ENCODE assay signal across 8 cellular contexts in the genomic region with DNA sequence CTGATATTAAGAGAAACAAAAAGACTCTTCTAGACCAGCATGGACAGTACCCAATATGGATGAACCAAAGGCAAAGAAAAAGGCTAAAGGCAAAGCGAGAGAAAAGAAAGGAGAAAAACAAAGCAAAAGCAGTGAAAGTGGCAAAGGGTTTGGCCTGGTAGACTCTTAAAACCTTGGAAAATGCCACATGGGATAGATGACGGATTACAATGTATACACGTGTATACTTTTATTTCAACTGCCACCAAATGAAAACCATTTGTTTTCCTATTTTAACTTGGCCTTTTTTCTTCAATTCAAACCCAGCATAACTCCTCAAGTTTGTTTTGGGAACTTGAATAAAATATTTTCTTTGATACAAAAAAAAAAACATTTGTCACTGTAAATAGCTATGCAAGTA.
A peak's percentile ranks its signal among the peaks of the same experiment; 100 is the strongest.
DNase-seq lines count a peak whose midpoint lies in the region; ATAC-seq, FAIRE-seq and TF ChIP-seq lines count a peak whose summit lies in the region.
"Not testable (repeated sequence)": the region's sequence is repeated elsewhere in the genome, so short reads cannot be mapped to it uniquely, and the experiment has no call there.

No MANE protein-coding gene starts in this region.

- WGBS in gastroesophageal sphincter (ENCODE audit: low coverage in 1 of 2), 2 donors: 78 to 92% methylated on average over 2 to 3 of the region's 3 CpGs
- 13% methylated on average over 3 of the region's 3 CpGs for WGBS in HepG2 (ENCODE audit: low lambda C conversion rate)
- 94 to 95% methylated on average over 3 of the region's 3 CpGs for WGBS in sigmoid colon, 2 donors
- 88 to 89% methylated on average over 3 of the region's 3 CpGs for WGBS in transverse colon (ENCODE audit: low coverage in 1 of 2), 2 donors

- in situ Hi-C loops in HepG2 (cut with HindIII; ENCODE audit: extremely low pct_ligation_motif_present, low pct_unique_long_range_greater_than_20kb); transverse colon (cut with MboI; ENCODE audit: low pct_ligation_motif_present in 1 of 4, low pct_unique_long_range_greater_than_20kb in 1 of 4, low sequenced_read_pairs in 3 of 4): not testable (repeated sequence)

- not testable (repeated sequence) for H3K9me3 ChIP-seq in gastroesophageal sphincter; HepG2 (ENCODE audit: low read length); sigmoid colon; stomach smooth muscle (ENCODE audit: control insufficient read depth in 2 of 2, low read length in 2 of 2); thoracic aorta; transverse colon; uterus

- CTCF ChIA-PET in MCF 10A (lab: Yijun Ruan, JAX); HepG2 (lab: Yijun Ruan, JAX; ENCODE audit: low intra/inter-chr PET ratio, low total read pairs): not testable (repeated sequence)

- DNase-seq in MCF 10A (ENCODE audit: unreplicated experiment); HepG2 (ENCODE audit: low spot score); sigmoid colon; thoracic aorta (ENCODE audit: low spot score); transverse colon; uterus: not testable (repeated sequence)

- H3K4me1 Mint-ChIP-seq in MCF 10A (ENCODE audit: insufficient read depth, unreplicated experiment): peaks cover 33% of the 10 kb centered on the region

- not testable (repeated sequence) for H2AFZ ChIP-seq in HepG2 (ENCODE audit: low read length)

- H3K27ac ChIP-seq in gastroesophageal sphincter: peak overlapping the region in 3 of 4 donors; percentile 64 to 97 (median 77)
- not testable (repeated sequence) for H3K27ac ChIP-seq in HepG2 (ENCODE audit: extremely low read length, insufficient read depth, low read length)
- H3K27ac ChIP-seq in sigmoid colon: peak overlapping the region in 3 of 4 donors; percentile 75 to 80 (median 75)
- peak overlapping the region; percentile 77 for H3K27ac ChIP-seq in stomach smooth muscle (ENCODE audit: low read length)
- H3K27ac ChIP-seq in thoracic aorta: peak overlapping the region; percentile 46 to 76
- peak overlapping the region in 3 of 4 donors; percentile 42 to 78 (median 71) for H3K27ac ChIP-seq in transverse colon
- H3K27ac ChIP-seq in uterus: peak overlapping the region; percentile 62

- intact Hi-C loops in MCF 10A (cut with micrococcal nuclease); HepG2 (cut with micrococcal nuclease; ENCODE audit: unreplicated experiment); transverse colon (cut with DNase I; ENCODE audit: low total_unique reads); uterus (cut with DNase I; ENCODE audit: low total_unique reads): not testable (repeated sequence)
- intact Hi-C loops in sigmoid colon (cut with DNase I): loop anchor here (5.0 to 10.0 kb wide), 4 partner anchors 112 to 1110 kb away; a partner anchor contains a TSS

- not testable (repeated sequence) for ATAC-seq in gastroesophageal sphincter; HepG2; thoracic aorta (ENCODE audit: insufficient number of reproducible peaks, low FRiP score, low read depth)

- not testable (repeated sequence) for BruUV-seq in MCF 10A (replicated peaks; lab: Mats Ljungman, UMichigan); HepG2 (replicated peaks; lab: Mats Ljungman, UMichigan)

- not testable (repeated sequence) for TF ChIP-seq POLR2A in gastroesophageal sphincter (IDR thresholded peaks at IDR 0.05); HepG2 (IDR thresholded peaks at IDR 0.05; ENCODE audit: insufficient read depth in 1 of 2, low read depth in 2 of 2, low read length in 2 of 2); sigmoid colon (IDR thresholded peaks at IDR 0.05); transverse colon (IDR thresholded peaks at IDR 0.05); uterus (IDR thresholded peaks at IDR 0.05)

- not testable (repeated sequence) for H4K20me1 ChIP-seq in HepG2 (ENCODE audit: insufficient read depth, low read length)

- not testable (repeated sequence) for H3K36me3 Mint-ChIP-seq in MCF 10A (ENCODE audit: insufficient read depth, unreplicated experiment)

- POLR2A ChIA-PET in MCF 10A (lab: Yijun Ruan, JAX); HepG2 (lab: Yijun Ruan, JAX): not testable (repeated sequence)

- H3K27me3 Mint-ChIP-seq in MCF 10A (ENCODE audit: insufficient read depth, unreplicated experiment): not testable (repeated sequence)

- peaks cover 12% of the 10 kb centered on the region for H3K9me3 Mint-ChIP-seq in MCF 10A (ENCODE audit: unreplicated experiment)

- not testable (repeated sequence) for FAIRE-seq in HepG2 (lab: Jason Lieb, UNC)

- peak overlapping the region; percentile 95 for H3K27ac Mint-ChIP-seq in MCF 10A (ENCODE audit: low read depth, unreplicated experiment)

- not testable (repeated sequence) for H3K36me3 ChIP-seq in gastroesophageal sphincter; HepG2 (replicated peaks in 1 of 2; ENCODE audit: control insufficient read depth in 1 of 2, insufficient read depth in 2 of 2, low read length in 2 of 2); sigmoid colon; stomach smooth muscle (ENCODE audit: control insufficient read depth in 2 of 2, insufficient read depth in 2 of 2, low read length in 2 of 2); thoracic aorta; transverse colon; uterus

- TF ChIP-seq CTCF in MCF 10A (IDR thresholded peaks at IDR 0.05; ENCODE audit: unreplicated experiment); gastroesophageal sphincter (IDR thresholded peaks at IDR 0.05); HepG2 (CRISPR knock-in tag; IDR thresholded peaks at IDR 0.05); sigmoid colon (IDR thresholded peaks at IDR 0.05); thoracic aorta (IDR thresholded peaks at IDR 0.05); transverse colon (IDR thresholded peaks at IDR 0.05); uterus (IDR thresholded peaks at IDR 0.05): not testable (repeated sequence)

- not testable (repeated sequence) for H3K9ac ChIP-seq in HepG2 (ENCODE audit: insufficient read depth, low read depth, low read length); stomach smooth muscle (ENCODE audit: low read length in 2 of 2)

- H3K4me1 ChIP-seq in gastroesophageal sphincter (peaks cover 3 to 49% (median 11%) of the 10 kb centered on the region in 3 donors), sigmoid colon (peaks cover 0 to 54% (median 45%) of the 10 kb centered on the region in 4 donors), stomach smooth muscle (ENCODE audit: control insufficient read depth, insufficient read depth, low read length) (peaks cover 12% of the 10 kb centered on the region), thoracic aorta (ENCODE audit: control insufficient read depth in 1 of 2, low read depth in 2 of 2) (peaks cover 13 to 19% of the 10 kb centered on the region in 2 donors)
- not testable (repeated sequence) for H3K4me1 ChIP-seq in HepG2 (ENCODE audit: insufficient read depth, low read length); transverse colon; uterus

- not testable (repeated sequence) for H3K4me3 ChIP-seq in gastroesophageal sphincter; HepG2 (replicated peaks in 1 of 3; ENCODE audit: insufficient read depth in 1 of 3, low read depth in 2 of 3, low read length in 3 of 3); sigmoid colon; stomach smooth muscle (ENCODE audit: low read length in 2 of 2); thoracic aorta; transverse colon; uterus

- not testable (repeated sequence) for TF ChIP-seq RAD21 in HepG2 (CRISPR knock-in tag; IDR thresholded peaks at IDR 0.05)

- H3K27me3 ChIP-seq in gastroesophageal sphincter; HepG2 (ENCODE audit: control insufficient read depth in 1 of 2, insufficient read depth in 2 of 2, low read length in 2 of 2); sigmoid colon; stomach smooth muscle (ENCODE audit: control insufficient read depth in 1 of 2, insufficient read depth in 2 of 2, low read length in 2 of 2); thoracic aorta (replicated peaks; ENCODE audit: insufficient read depth); transverse colon; uterus: not testable (repeated sequence)

- not testable (repeated sequence) for H3K4me3 Mint-ChIP-seq in MCF 10A (ENCODE audit: unreplicated experiment)

- not testable (repeated sequence) for H3K4me2 ChIP-seq in HepG2 (ENCODE audit: low read depth, low read length)

- not testable (repeated sequence) for TF ChIP-seq EP300 in gastroesophageal sphincter (IDR thresholded peaks at IDR 0.05); HepG2 (IDR thresholded peaks at IDR 0.05; ENCODE audit: low read depth in 2 of 2, low read length in 2 of 2); HepG2 (CRISPR knock-in tag; IDR thresholded peaks at IDR 0.05; ENCODE audit: borderline replicate concordance); sigmoid colon (IDR thresholded peaks at IDR 0.05); transverse colon (IDR thresholded peaks at IDR 0.05; ENCODE audit: low read depth)

- not testable (repeated sequence) for H3K79me2 ChIP-seq in HepG2 (ENCODE audit: insufficient read depth, low read length)
